In genomic region chr17:50660887-50661345, GRCh38 we compare ENCODE assay signal across 9 cellular contexts. TPM values are rescaled to one million over a fixed set of nuclear protein-coding genes. Genes with fewer than 3 reads are reported as not detected.
DNase-seq lines count a peak whose midpoint lies in the region; ATAC-seq and TF ChIP-seq lines count a peak whose summit lies in the region.
"Had no signal": no experiment of that assay in that cellular context is flagged by ENCODE, and none has a peak within 500 bp of the region (broad histone marks: within the 10 kb centered on the region; RNA-seq: fewer than 3 reads in every experiment).

No MANE protein-coding gene starts in this region.

- no peak overlapping the region for H3K23ac ChIP-seq in mesenchymal stem cell (ENCODE audit: low read length in 2 of 2)

- H3K27ac ChIP-seq in body of pancreas (peak overlapping the region; percentile 46 to 68 (median 62)), mesenchymal stem cell (ENCODE audit: low read length, poor library complexity, severe bottlenecking) (no peak overlapping the region)

- H3K4me2 ChIP-seq in mesenchymal stem cell (ENCODE audit: low read length, poor library complexity, severe bottlenecking): no peak overlapping the region

- CTCF ChIA-PET in activated CD4-positive, alpha-beta T cell treated with anti-CD3 and anti-CD28 coated beads, Interleukin-2, amount 10 ng/mL, durations not matched to agents 7 days and 5 days (lab: Charles Lee): interaction anchor here (0.6 to 2.1 kb wide), 9 partner anchors 10 to 264 kb away, joined by 3 to 6 read pairs (median 4); partner anchors contain the start of gene LRRC59

- H3K4me3 ChIP-seq in body of pancreas (no peak overlapping the region), mesenchymal stem cell (ENCODE audit: insufficient read depth in 1 of 2, low read depth in 1 of 2, low read length in 2 of 2) (peak overlapping the region in 1 of 2 experiments; percentile 29)

- H3K14ac ChIP-seq in mesenchymal stem cell (ENCODE audit: low read length in 2 of 2): peak overlapping the region in 1 of 2 experiments; percentile 49

- POLR2A ChIA-PET in activated CD4-positive, alpha-beta T cell treated with anti-CD3 and anti-CD28 coated beads, Interleukin-2, amount 10 ng/mL, durations not matched to agents 7 days and 5 days (lab: Charles Lee): no interaction called here

- peak overlapping the region; percentile 71 for H3K27ac Mint-ChIP-seq in activated CD4-positive, alpha-beta T cell treated with anti-CD3 and anti-CD28 coated beads, Interleukin-2, amount 10 ng/mL, durations not matched to agents 7 days and 5 days
- peak overlapping the region; percentile 99 for H3K27ac Mint-ChIP-seq in type B pancreatic cell

- peak overlapping the region; percentile 73 for H2BK15ac ChIP-seq in mesenchymal stem cell (ENCODE audit: low read depth, poor library complexity, severe bottlenecking)

- peaks cover 38% of the 10 kb centered on the region for H3K4me1 ChIP-seq in body of pancreas
- peaks cover 33% of the 10 kb centered on the region for H3K4me1 ChIP-seq in mesenchymal stem cell (ENCODE audit: control insufficient read depth, insufficient read depth, low read depth, low read length)

- peak overlapping the region; percentile 93 for H4K8ac ChIP-seq in mesenchymal stem cell (ENCODE audit: low read length)

- H3K18ac ChIP-seq in mesenchymal stem cell (ENCODE audit: low read depth in 1 of 2, low read length in 2 of 2): peak overlapping the region; percentile 26 to 89

- no peaks in the 10 kb centered on the region for H3K36me3 Mint-ChIP-seq in activated CD4-positive, alpha-beta T cell treated with anti-CD3 and anti-CD28 coated beads, Interleukin-2, amount 10 ng/mL, durations not matched to agents 7 days and 5 days (ENCODE audit: low read depth)
- peaks cover 4% of the 10 kb centered on the region for H3K36me3 Mint-ChIP-seq in type B pancreatic cell

- peak overlapping the region; percentile 89 to 91 for H2BK12ac ChIP-seq in mesenchymal stem cell (ENCODE audit: low read length in 2 of 2)

- no peak overlapping the region for H3K4me3 Mint-ChIP-seq in activated CD4-positive, alpha-beta T cell treated with anti-CD3 and anti-CD28 coated beads, Interleukin-2, amount 10 ng/mL, durations not matched to agents 7 days and 5 days
- H3K4me3 Mint-ChIP-seq in type B pancreatic cell: no peak overlapping the region

- no peaks in the 10 kb centered on the region for H3K9me3 ChIP-seq in body of pancreas
- H3K9me3 ChIP-seq in mesenchymal stem cell (ENCODE audit: control insufficient read depth, low read length): no peaks in the 10 kb centered on the region

- H2BK5ac ChIP-seq in mesenchymal stem cell (ENCODE audit: low read depth, low read length, poor library complexity, severe bottlenecking): no peak overlapping the region

- peak overlapping the region; percentile 13 to 58 for H3K4ac ChIP-seq in mesenchymal stem cell (ENCODE audit: low read depth in 1 of 2, low read length in 2 of 2)

- H3K9ac ChIP-seq in mesenchymal stem cell (ENCODE audit: low read length): peak overlapping the region; percentile 51

- intact Hi-C loops in body of pancreas (cut with DNase I): no loop called here

- no peaks in the 10 kb centered on the region for H3K27me3 ChIP-seq in body of pancreas
- H3K27me3 ChIP-seq in mesenchymal stem cell (ENCODE audit: control insufficient read depth in 1 of 2, insufficient read depth in 1 of 2, low read length in 2 of 2): no peaks in the 10 kb centered on the region

- no peak for TF ChIP-seq POLR2A in body of pancreas (IDR thresholded peaks at IDR 0.05)

- 78 to 92% methylated on average over 7 to 10 of the region's 10 CpGs for WGBS in body of pancreas, 2 donors
- WGBS in mesenchymal stem cell: 88% methylated on average over 10 of the region's 10 CpGs

- H3K4me1 Mint-ChIP-seq in activated CD4-positive, alpha-beta T cell treated with anti-CD3 and anti-CD28 coated beads, Interleukin-2, amount 10 ng/mL, durations not matched to agents 7 days and 5 days: peaks cover 24% of the 10 kb centered on the region
- H3K4me1 Mint-ChIP-seq in type B pancreatic cell (ENCODE audit: unreplicated experiment): peaks cover 21% of the 10 kb centered on the region

- no peaks in the 10 kb centered on the region for H3K79me1 ChIP-seq in mesenchymal stem cell (replicated peaks; ENCODE audit: low read length, poor library complexity, severe bottlenecking)

- H2AK5ac ChIP-seq in mesenchymal stem cell (ENCODE audit: low read length, severe bottlenecking): peak overlapping the region; percentile 54

- peak overlapping the region; percentile 92 for H4K91ac ChIP-seq in mesenchymal stem cell (ENCODE audit: low read length)

- H3K27me3 Mint-ChIP-seq in activated CD4-positive, alpha-beta T cell treated with anti-CD3 and anti-CD28 coated beads, Interleukin-2, amount 10 ng/mL, durations not matched to agents 7 days and 5 days: no peaks in the 10 kb centered on the region
- H3K27me3 Mint-ChIP-seq in type B pancreatic cell: peaks cover 6% of the 10 kb centered on the region

- TF ChIP-seq CTCF in body of pancreas (IDR thresholded peaks at IDR 0.05) (no peak), type B pancreatic cell (conservative IDR thresholded peaks at IDR 0.05) (no peak)

- ATAC-seq in body of pancreas (no peak), GM21576 (IDR thresholded peaks at IDR 0.05; ENCODE audit: unreplicated experiment) (no peak)

- DNase-seq in activated CD4-positive, alpha-beta T cell treated with anti-CD3 and anti-CD28 coated beads, Interleukin-2, amount 10 ng/mL, durations not matched to agents 7 days and 5 days: no peak
- DNase-seq in activated CD4-positive, alpha-beta T cell treated with anti-CD3 and anti-CD28 coated beads, Interleukin-2, amount 50 U/mL, for 4 hours: no peak
- DNase-seq in body of pancreas: no peak
- DNase-seq in mesenchymal stem cell: no peak
- DNase-seq in type B pancreatic cell (ENCODE audit: extremely low spot score, unreplicated experiment): no peak
- no peak for DNase-seq in SW480 (ENCODE audit: low spot score)
- DNase-seq in NCI-H345 treated with DMSO at 0.1 percent for 48 hours (lab: John Stamatoyannopoulos, UW; ENCODE audit: unreplicated experiment): no peak
- DNase-seq: KG1 had no signal

- H2AFZ ChIP-seq in mesenchymal stem cell (ENCODE audit: low read depth, low read length): peak overlapping the region; percentile 64

- H2BK120ac ChIP-seq in mesenchymal stem cell (ENCODE audit: low read depth, low read length): peak overlapping the region; percentile 50

- H3K36me3 ChIP-seq in body of pancreas (replicated peaks in 1 of 2; ENCODE audit: insufficient read depth in 1 of 2, low read depth in 2 of 2) (no peaks in the 10 kb centered on the region), mesenchymal stem cell (ENCODE audit: control insufficient read depth in 1 of 2, insufficient read depth in 2 of 2, low read depth in 1 of 2, low read length in 2 of 2) (peaks cover 5 to 19% of the 10 kb centered on the region in 2 experiments)

- no peaks in the 10 kb centered on the region for H3K9me3 Mint-ChIP-seq in activated CD4-positive, alpha-beta T cell treated with anti-CD3 and anti-CD28 coated beads, Interleukin-2, amount 10 ng/mL, durations not matched to agents 7 days and 5 days
- peaks cover 4% of the 10 kb centered on the region for H3K9me3 Mint-ChIP-seq in type B pancreatic cell

RNA-seq across cellular contexts. Expression of gene ABCC3, which starts 26.2 kb away (rescaled TPM):
- not detected for total RNA-seq in activated CD4-positive, alpha-beta T cell treated with anti-CD3 and anti-CD28 coated beads, Interleukin-2, amount 10 ng/mL, durations not matched to agents 7 days and 5 days
- total RNA-seq in body of pancreas (100 to 1,000 TPM; 130 to 163 TPM), type B pancreatic cell (ENCODE audit: low replicate concordance) (10.6 and 13.3 TPM in 2 replicates)
- 2.5 TPM for polyA plus RNA-seq in mesenchymal stem cell (2013, experiment 1 of 2)
- 2.5 TPM for polyA plus RNA-seq in mesenchymal stem cell (2013, experiment 2 of 2)

RNA-seq across cellular contexts. Expression of gene ANKRD40, which starts 46.8 kb away (rescaled TPM):
- total RNA-seq in activated CD4-positive, alpha-beta T cell treated with anti-CD3 and anti-CD28 coated beads, Interleukin-2, amount 10 ng/mL, durations not matched to agents 7 days and 5 days: 10 to 100 TPM; 31.1 to 34.2 TPM
- 10 to 100 TPM; 21.3 to 27.0 TPM for total RNA-seq in body of pancreas
- 25.9 TPM for polyA plus RNA-seq in mesenchymal stem cell (2013, experiment 1 of 2)
- 26.3 TPM for polyA plus RNA-seq in mesenchymal stem cell (2013, experiment 2 of 2)
- 21.0 and 38.4 TPM in 2 replicates for total RNA-seq in type B pancreatic cell (ENCODE audit: low replicate concordance)

RNA-seq across cellular contexts. Expression of gene LUC7L3, which starts 58.5 kb away (rescaled TPM):
- total RNA-seq in activated CD4-positive, alpha-beta T cell treated with anti-CD3 and anti-CD28 coated beads, Interleukin-2, amount 10 ng/mL, durations not matched to agents 7 days and 5 days: 100 to 1,000 TPM; 108 to 139 TPM
- total RNA-seq in body of pancreas: 10 to 100 TPM; 71.2 to 85.6 TPM
- 99.9 TPM for polyA plus RNA-seq in mesenchymal stem cell (2013, experiment 1 of 2)
- polyA plus RNA-seq in mesenchymal stem cell (2013, experiment 2 of 2): 97.1 TPM
- 83.4 and 157 TPM in 2 replicates for total RNA-seq in type B pancreatic cell (ENCODE audit: low replicate concordance)

Comparison
In these comparisons a context has a peak if more than half of its experiments do, and no peak if none do; other contexts are left out.
1. RNA of gene ABCC3, which starts 26.2 kb away (total RNA-seq): 130 to 163 TPM in body of pancreas and 10.6 to 13.3 TPM in type B pancreatic cell; not detected in activated CD4-positive, alpha-beta T cell treated with anti-CD3 and anti-CD28 coated beads, Interleukin-2, amount 10 ng/mL, durations not matched to agents 7 days and 5 days; every median in the first group is over 10 times any median in the second.